ENCODE assay signal across 26 cellular contexts in genomic region chr1:243275316-243275715, GRCh38. TPM values are rescaled to one million over a fixed set of nuclear protein-coding genes. Genes with fewer than 3 reads are reported as not detected.
DNase-seq lines count a peak whose midpoint lies in the region; ATAC-seq, FAIRE-seq and TF ChIP-seq lines count a peak whose summit lies in the region.
"Had no signal": no experiment of that assay in that cellular context is flagged by ENCODE, and none has a peak within 500 bp of the region (broad histone marks: within the 10 kb centered on the region; RNA-seq: fewer than 3 reads in every experiment).

No MANE protein-coding gene starts in this region.

- no peak for TF ChIP-seq CTCF in D721Med (IDR thresholded peaks at IDR 0.05; ENCODE audit: insufficient read depth, missing control alignments)

- H3K27me3 Mint-ChIP-seq in stimulated activated memory B cell treated with anti-CD40 and anti-IgM and Interleukin-4, amounts not matched to agents 10 μg/mL and 1 μg/mL and 100 μg/mL, for 72 hours = no peaks in the 10 kb centered on the region
- H3K27me3 Mint-ChIP-seq: CD4-positive, alpha-beta T cell had no signal

- H3K36me3 Mint-ChIP-seq in stimulated activated memory B cell treated with anti-CD40 and anti-IgM and Interleukin-4, amounts not matched to agents 10 μg/mL and 1 μg/mL and 100 μg/mL, for 72 hours = peaks cover 49% of the 10 kb centered on the region

- in situ Hi-C loops in KBM-7 (cut with MboI; ENCODE audit: low pct_unique_long_range_greater_than_20kb, low sequenced_read_pairs) = no loop called here

- H3K4me1 Mint-ChIP-seq in stimulated activated memory B cell treated with anti-CD40 and anti-IgM and Interleukin-4, amounts not matched to agents 10 μg/mL and 1 μg/mL and 100 μg/mL, for 72 hours = peaks cover 6% of the 10 kb centered on the region

- H3K9me3 Mint-ChIP-seq in stimulated activated memory B cell treated with anti-CD40 and anti-IgM and Interleukin-4, amounts not matched to agents 10 μg/mL and 1 μg/mL and 100 μg/mL, for 72 hours = no peaks in the 10 kb centered on the region
- H3K9me3 Mint-ChIP-seq: CD8-positive, alpha-beta T cell had no signal

- peak overlapping the region; percentile 26 for H3K27ac Mint-ChIP-seq in stimulated activated memory B cell treated with anti-CD40 and anti-IgM and Interleukin-4, amounts not matched to agents 10 μg/mL and 1 μg/mL and 100 μg/mL, for 72 hours
- H3K27ac Mint-ChIP-seq: CD4-positive, alpha-beta T cell; CD8-positive, alpha-beta T cell had no signal

- FAIRE-seq in D721Med (lab: Jason Lieb, UNC) (peak; percentile 71), TTC549 (lab: Jason Lieb, UNC) (peak; percentile 46), HTR-8/SVneo (lab: Jason Lieb, UNC) (no peak)
- FAIRE-seq: A204.1, GM12878, GM12892 had no signal

- H3K4me3 Mint-ChIP-seq in stimulated activated memory B cell treated with anti-CD40 and anti-IgM and Interleukin-4, amounts not matched to agents 10 μg/mL and 1 μg/mL and 100 μg/mL, for 72 hours = no peak overlapping the region
- H3K4me3 Mint-ChIP-seq: CD4-positive, alpha-beta T cell; CD8-positive, alpha-beta T cell had no signal

- ATAC-seq in stimulated activated memory B cell treated with anti-CD40 and anti-IgM and Interleukin-4, amounts not matched to agents 10 μg/mL and 1 μg/mL and 100 μg/mL, for 72 hours = no peak
- ATAC-seq: CD8-positive, alpha-beta T cell; GM12878 had no signal

- DNase-seq in D721Med (ENCODE audit: insufficient read length, low spot score) = no peak
- peak; percentile 26 for DNase-seq in dermis blood vessel endothelial cell
- DNase-seq in HTR-8/SVneo (ENCODE audit: insufficient read length, low spot score) = no peak
- no peak for DNase-seq in NCI-H2171 (lab: John Stamatoyannopoulos, UW)
- DNase-seq in NCI-H1417 treated with DMSO at 0.1 percent for 48 hours (lab: John Stamatoyannopoulos, UW) = no peak
- DNase-seq in KBM-7 = no peak
- DNase-seq: 8988T; ACHN; BE2C; C1 segment of cervical spinal cord; Caco-2; Calu3; CD4-positive, alpha-beta T cell; CD8-positive, alpha-beta T cell; DMS 273 treated with DMSO at 0.1 percent for 48 hours; DMS153; DMS53; DMS79; DND-41; EL; GDM1 had no signal

RNA-seq across cellular contexts. Expression of gene SDCCAG8, which starts 19.5 kb away (rescaled TPM):
- 38.2 and 48.2 TPM in 2 replicates for total RNA-seq in dermis blood vessel endothelial cell

RNA-seq across cellular contexts. Expression of gene CEP170, which starts 20.2 kb away (rescaled TPM):
- 87.3 and 143 TPM in 2 replicates for total RNA-seq in dermis blood vessel endothelial cell
